Comparison of ENCODE assay signal across 30 cellular contexts in genomic region chr12:125075-125474, GRCh38. TPM values are rescaled to one million over a fixed set of nuclear protein-coding genes. Genes with fewer than 3 reads are reported as not detected.
"Had no signal": no experiment of that assay in that cellular context is flagged by ENCODE, and none has a peak within 500 bp of the region (broad histone marks: within the 10 kb centered on the region; RNA-seq: fewer than 3 reads in every experiment).

No MANE protein-coding gene starts in this region.

- H3K36me3 ChIP-seq: spleen, stomach, thoracic aorta, thyroid gland, tibial nerve, upper lobe of right lung, uterus had no signal

- H2AFZ ChIP-seq: parathyroid adenoma had no signal

- H3K4me1 ChIP-seq: parathyroid adenoma, psoas muscle, spleen, stomach, thyroid gland, tibial nerve, upper lobe of right lung, uterus had no signal

- H3K4me1 Mint-ChIP-seq: neural crest cell had no signal

- H3K27ac ChIP-seq: parathyroid adenoma, psoas muscle, skin epidermis, spleen, stomach, thoracic aorta, thyroid gland, tibial nerve, upper lobe of right lung, uterus had no signal

- H3K4me3 Mint-ChIP-seq: naive B cell; naive thymus-derived CD8-positive, alpha-beta T cell; natural killer cell treated with Interleukin-12 subunit alpha and Interleukin-12 subunit beta and Interleukin-15 and Interleukin-18, amount 100 ng/mL, for 72 hours; nephron progenitor cell; neural crest cell; stimulated activated naive B cell treated with anti-CD40 and anti-IgM and Interleukin-4, amounts not matched to agents 10 μg/mL and 1 μg/mL and 100 μg/mL, for 72 hours had no signal

- H3K4me3 ChIP-seq: psoas muscle, skin epidermis, smooth muscle cell, spleen, stomach, thoracic aorta, thyroid gland, tibial nerve, upper lobe of right lung, uterus had no signal

- H3K27ac Mint-ChIP-seq: naive B cell; naive thymus-derived CD8-positive, alpha-beta T cell; natural killer cell treated with Interleukin-12 subunit alpha and Interleukin-12 subunit beta and Interleukin-15 and Interleukin-18, amount 100 ng/mL, for 72 hours; nephron progenitor cell; progenitor cell of endocrine pancreas; stimulated activated naive B cell treated with anti-CD40 and anti-IgM and Interleukin-4, amounts not matched to agents 10 μg/mL and 1 μg/mL and 100 μg/mL, for 72 hours had no signal

- DNase-seq: naive B cell; naive thymus-derived CD8-positive, alpha-beta T cell; nephron progenitor cell; occipital lobe; posterior cingulate gyrus; psoas muscle; right cardiac atrium; spleen; stimulated activated CD4-positive, alpha-beta T cell treated with anti-CD3 and anti-CD28 coated beads, Interleukin-12 subunit alpha, Interleukin-12 subunit beta, amount 100 ng/mL, for 4 hours; stimulated activated CD4-positive, alpha-beta T cell treated with anti-CD3 and anti-CD28 coated beads, Interleukin-1b, Interleukin-23, amount 100 ng/mL, for 48 hours; stimulated activated CD4-positive, alpha-beta T cell treated with anti-CD3 and anti-CD28 coated beads, Interleukin-4, amount 100 ng/mL, for 1 hour; stimulated activated CD4-positive, alpha-beta T cell treated with anti-CD3 and anti-CD28 coated beads, Interleukin-4, amount 100 ng/mL, for 4 hours; stimulated activated CD8-positive, alpha-beta memory T cell treated with anti-CD3 and anti-CD28 coated beads, Interleukin-4, amount 100 ng/mL, for 48 hours; stimulated activated naive B cell treated with anti-CD40 and anti-IgM and Interleukin-4, amounts not matched to agents 10 μg/mL and 1 μg/mL and 100 μg/mL, for 72 hours; stimulated activated naive CD4-positive, alpha-beta T cell treated with Interleukin-2 at 50 U/mL for 16 hours; stomach; thyroid gland; trophoblast cell; upper lobe of right lung; uterus had no signal

- ATAC-seq: naive thymus-derived CD8-positive, alpha-beta T cell; natural killer cell treated with Interleukin-12 subunit alpha and Interleukin-12 subunit beta and Interleukin-15 and Interleukin-18, amount 100 ng/mL, for 72 hours; psoas muscle; right cardiac atrium; sciatic nerve; stimulated activated naive B cell treated with anti-CD40 and anti-IgM and Interleukin-4, amounts not matched to agents 10 μg/mL and 1 μg/mL and 100 μg/mL, for 72 hours; upper lobe of right lung had no signal

- H3K9me3 Mint-ChIP-seq: naive thymus-derived CD8-positive, alpha-beta T cell; natural killer cell treated with Interleukin-12 subunit alpha and Interleukin-12 subunit beta and Interleukin-15 and Interleukin-18, amount 100 ng/mL, for 72 hours; nephron progenitor cell; neural crest cell; stimulated activated naive B cell treated with anti-CD40 and anti-IgM and Interleukin-4, amounts not matched to agents 10 μg/mL and 1 μg/mL and 100 μg/mL, for 72 hours had no signal

- H3K9me3 ChIP-seq: psoas muscle, spleen, stomach, thoracic aorta, thyroid gland, tibial nerve, upper lobe of right lung, uterus had no signal

- H3K4me2 ChIP-seq: smooth muscle cell had no signal

- H3K9ac ChIP-seq: parathyroid adenoma had no signal

- H3K27me3 ChIP-seq: thyroid gland, upper lobe of right lung, uterus had no signal

RNA-seq across cellular contexts. Expression of gene IQSEC3, which starts 58.5 kb away (rescaled TPM):
- total RNA-seq: myocyte had no signal
